Comparison of ENCODE assay signal across 8 cellular contexts in the genomic region with DNA sequence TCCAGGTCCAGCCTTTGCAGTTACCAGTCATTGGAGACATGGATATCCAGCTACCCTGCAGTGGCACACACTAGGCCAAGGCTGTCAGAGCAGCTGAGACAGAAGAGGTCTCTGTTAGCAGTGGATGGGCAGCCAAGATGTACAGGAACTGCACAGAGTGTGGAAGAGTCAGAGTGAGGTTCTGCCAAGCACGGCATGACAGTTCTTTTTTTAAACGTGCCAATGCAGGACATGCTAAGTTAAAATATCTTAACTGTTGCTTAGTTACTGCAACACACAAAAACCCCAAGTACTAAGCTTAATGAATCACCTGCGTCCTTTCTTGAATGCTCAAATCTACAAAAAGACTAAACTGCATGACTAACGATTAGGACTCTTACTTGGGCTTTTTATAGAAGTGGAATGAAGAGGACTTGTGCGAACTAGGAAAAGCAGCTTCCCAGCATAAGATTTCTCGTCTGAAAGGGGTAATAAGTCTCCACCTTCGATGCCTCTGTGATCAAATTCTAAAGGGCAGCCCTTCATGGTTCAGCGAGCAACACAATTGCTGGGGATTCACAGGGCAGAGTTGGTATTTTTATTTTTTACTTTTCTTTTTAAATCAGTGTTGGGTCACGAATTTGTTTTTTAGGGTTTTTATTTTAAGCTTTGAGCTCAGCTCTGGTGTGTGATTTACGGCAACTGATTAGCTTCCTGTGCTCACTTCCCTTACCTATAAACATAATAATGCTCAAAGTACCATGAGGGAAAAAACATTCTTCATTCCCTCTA. TPM values are rescaled to one million over a fixed set of nuclear protein-coding genes. Genes with fewer than 3 reads are reported as not detected.
DNase-seq lines count a peak whose midpoint lies in the region; ATAC-seq and TF ChIP-seq lines count a peak whose summit lies in the region.

No MANE protein-coding gene starts in this region.

- peaks cover 14% of the 10 kb centered on the region for H3K36me3 Mint-ChIP-seq in brain

- H3K9me3 Mint-ChIP-seq in brain, result no peaks in the 10 kb centered on the region

- no peaks in the 10 kb centered on the region for H3K27me3 ChIP-seq in kidney epithelial cell (ENCODE audit: control insufficient read depth, insufficient read depth, low read length)

- H3K4me3 Mint-ChIP-seq in brain, result peak overlapping the region; percentile 48 to 78 (median 67)

- H3K4me1 Mint-ChIP-seq in brain, result peaks cover 41% of the 10 kb centered on the region

- H3K27me3 Mint-ChIP-seq in brain, result no peaks in the 10 kb centered on the region

- peak overlapping the region; percentile 82 to 98 (median 97) for H3K27ac Mint-ChIP-seq in brain

- no peak for TF ChIP-seq CTCF in brain (conservative IDR thresholded peaks at IDR 0.05)
- no peak for TF ChIP-seq CTCF in kidney epithelial cell (IDR thresholded peaks at IDR 0.05; ENCODE audit: insufficient read depth, low read length, poor library complexity, severe bottlenecking)

- DNase-seq in DMS53 (lab: John Stamatoyannopoulos, UW), result peak; percentile 39
- no peak for DNase-seq in DMS53 treated with DMSO at 0.1 percent for 48 hours (lab: John Stamatoyannopoulos, UW; ENCODE audit: unreplicated experiment)
- DNase-seq in NCI-H226, result peak; percentile 88
- peak; percentile 95 for DNase-seq in kidney epithelial cell (ENCODE audit: low read depth)
- peak; percentile 94 for DNase-seq in stromal cell of bone marrow (ENCODE audit: low read depth)
- DNase-seq in activated gamma-delta T cell treated with Interleukin-2 at 50 U/mL for 16 hours, result no peak

- H3K36me3 ChIP-seq in kidney epithelial cell (ENCODE audit: control insufficient read depth, insufficient read depth, low read length), result no peaks in the 10 kb centered on the region

- peak; percentile 45 for ATAC-seq in GM21825 (IDR thresholded peaks at IDR 0.05; ENCODE audit: unreplicated experiment)

- H3K4me3 ChIP-seq in kidney epithelial cell (ENCODE audit: low read depth, low read length), result no peak overlapping the region

RNA-seq across cellular contexts. Expression of a gene that starts 20.6 kb away (rescaled TPM):
- 91.1 TPM for polyA plus RNA-seq in brain (ENCODE audit: insufficient read depth, low read depth, low replicate concordance)
- 114 and 147 TPM in 2 replicates for total RNA-seq in kidney epithelial cell

RNA-seq across cellular contexts. Expression of a gene that starts 45.0 kb away (rescaled TPM):
- 3.2 TPM for polyA plus RNA-seq in brain (ENCODE audit: insufficient read depth, low read depth, low replicate concordance)
- total RNA-seq in kidney epithelial cell, result 18.6 and 18.7 TPM in 2 replicates

RNA-seq across cellular contexts. Expression of a gene that starts 45.2 kb away (rescaled TPM):
- polyA plus RNA-seq in brain (ENCODE audit: insufficient read depth, low read depth, low replicate concordance), result 7.4 TPM
- total RNA-seq in kidney epithelial cell, result 7.6 and 8.0 TPM in 2 replicates

RNA-seq across cellular contexts. Expression of a gene that starts 57.0 kb away (rescaled TPM):
- polyA plus RNA-seq in brain (ENCODE audit: insufficient read depth, low read depth, low replicate concordance), result 30.6 TPM
- total RNA-seq in kidney epithelial cell, result 114 and 126 TPM in 2 replicates

Comparison
In these comparisons a context has a peak if more than half of its experiments do, and no peak if none do; other contexts are left out.
1. DNase-seq: peak in DMS53 (single experiment), NCI-H226 (single experiment), kidney epithelial cell (single experiment) and stromal cell of bone marrow (single experiment); none in DMS53 treated with DMSO at 0.1 percent for 48 hours (single experiment) and activated gamma-delta T cell treated with Interleukin-2 at 50 U/mL for 16 hours (single experiment).